In genomic region chr16:67164599-67165061, GRCh38 we compare ENCODE assay signal across 8 cellular contexts. TPM values are rescaled to one million over a fixed set of nuclear protein-coding genes. Genes with fewer than 3 reads are reported as not detected.
A peak's percentile ranks its signal among the peaks of the same experiment; 100 is the strongest.
DNase-seq lines count a peak whose midpoint lies in the region; TF ChIP-seq lines count a peak whose summit lies in the region.

Gene HSF4 (plus strand): TSS chr16:67164745. CDS start chr16:67164812, 67 bp downstream.

- peak within 1 kb of the TSS; percentile 72 for H3K4me3 Mint-ChIP-seq in type B pancreatic cell

- H3K9me3 ChIP-seq in DOHH2 (ENCODE audit: control insufficient read depth, insufficient read depth, low read length) (no peaks in the 10 kb centered on the region), duodenal mucosa (ENCODE audit: control insufficient read depth in 1 of 2, low read length in 2 of 2) (no peaks in the 10 kb centered on the region)

- H3F3A ChIP-seq in DOHH2 (ENCODE audit: control insufficient read depth, insufficient read depth), result no peaks in the 10 kb centered on the region

- H3K36me3 Mint-ChIP-seq in type B pancreatic cell, result no peaks in the 10 kb centered on the region

- no peak within 1 kb of the TSS for H3K27ac ChIP-seq in DOHH2 (ENCODE audit: low read depth, low read length)
- H3K27ac ChIP-seq in duodenal mucosa (ENCODE audit: low read depth, low read length), result no peak within 1 kb of the TSS

- H3K9me2 ChIP-seq in DOHH2 (replicated peaks; ENCODE audit: control insufficient read depth, low read length), result no peaks in the 10 kb centered on the region

- TF ChIP-seq CTCF in DOHH2 (IDR thresholded peaks at IDR 0.05; ENCODE audit: low read depth, low read length, poor library complexity, severe bottlenecking), result no peak
- TF ChIP-seq CTCF in type B pancreatic cell (conservative IDR thresholded peaks at IDR 0.05), result no peak

- H3K79me2 ChIP-seq in DOHH2 (ENCODE audit: control insufficient read depth, low read length), result no peaks in the 10 kb centered on the region

- H3K27me3 ChIP-seq in DOHH2 (ENCODE audit: control insufficient read depth, low read length) (peaks cover 52% of the 10 kb centered on the region), duodenal mucosa (ENCODE audit: control insufficient read depth in 1 of 2, insufficient read depth in 2 of 2, low read length in 2 of 2) (peaks cover 40 to 51% of the 10 kb centered on the region in 2 donors)

- H3K4me3 ChIP-seq in DOHH2 (ENCODE audit: low read length) (peak within 1 kb of the TSS; percentile 33; the same call in 1 of the 2 replicates), duodenal mucosa (ENCODE audit: low read depth in 1 of 2, low read length in 2 of 2) (peak within 1 kb of the TSS; percentile 61 to 65)

- H3K27me3 Mint-ChIP-seq in type B pancreatic cell, result peaks cover 84% of the 10 kb centered on the region

- no peaks in the 10 kb centered on the region for H3K36me3 ChIP-seq in DOHH2 (ENCODE audit: control insufficient read depth, low read length)
- no peaks in the 10 kb centered on the region for H3K36me3 ChIP-seq in duodenal mucosa (ENCODE audit: control insufficient read depth in 1 of 2, insufficient read depth in 2 of 2, low read length in 2 of 2)

- DNase-seq in NCI-H2196 (lab: John Stamatoyannopoulos, UW; ENCODE audit: unreplicated experiment) (peak; percentile 46), mesenteric fat pad (ENCODE audit: low spot score) (no peak), type B pancreatic cell (ENCODE audit: extremely low spot score, unreplicated experiment) (no peak), NCI-H1694 treated with DMSO at 0.1 percent for 48 hours (lab: John Stamatoyannopoulos, UW) (no peak), GDM1 (lab: John Stamatoyannopoulos, UW) (no peak)
- no peak for DNase-seq in stimulated activated CD8-positive, alpha-beta memory T cell treated with anti-CD3 and anti-CD28 coated beads, Interleukin-4, amount 100 ng/mL, for 48 hours

- peak within 1 kb of the TSS; percentile 8 to 25 for H3K9ac ChIP-seq in duodenal mucosa (ENCODE audit: low read depth in 1 of 2, low read length in 2 of 2)

- peaks cover 22% of the 10 kb centered on the region for H3K4me1 ChIP-seq in DOHH2 (ENCODE audit: control insufficient read depth, low read length)
- H3K4me1 ChIP-seq in duodenal mucosa (ENCODE audit: control insufficient read depth in 1 of 2, insufficient read depth in 2 of 2, low read length in 2 of 2), result peaks cover 36 to 48% of the 10 kb centered on the region in 2 donors

- no peak within 1 kb of the TSS for H3K27ac Mint-ChIP-seq in type B pancreatic cell

- peak within 1 kb of the TSS; percentile 53 for H3K4me2 ChIP-seq in DOHH2 (ENCODE audit: low read length)

- H3K4me1 Mint-ChIP-seq in type B pancreatic cell (ENCODE audit: unreplicated experiment), result peaks cover 3% of the 10 kb centered on the region

- no peaks in the 10 kb centered on the region for H3K9me3 Mint-ChIP-seq in type B pancreatic cell

- H4K20me1 ChIP-seq in DOHH2 (ENCODE audit: control insufficient read depth, insufficient read depth, low read depth, low read length), result peaks cover 4% of the 10 kb centered on the region; the same call in 1 of the 2 replicates

RNA-seq across cellular contexts. Expression of gene HSF4, which starts in this region (rescaled TPM):
- 29.7 TPM for total RNA-seq in mesenteric fat pad
- 10.4 and 11.1 TPM in 2 replicates for total RNA-seq in type B pancreatic cell (ENCODE audit: low replicate concordance)
